ENCODE assay signal across 5 cellular contexts in genomic region chr12:73632191-73632590, GRCh38.
"Had no signal": no experiment of that assay in that cellular context is flagged by ENCODE, and none has a peak within 500 bp of the region (broad histone marks: within the 10 kb centered on the region; RNA-seq: fewer than 3 reads in every experiment).

No MANE protein-coding gene starts in this region.

- DNase-seq: IMR-90, KBM-7, KG1 had no signal

- H3K27ac ChIP-seq: HL-60 had no signal

- H3K4me3 ChIP-seq: K562 had no signal
